In genomic region chr3:9690451-9691450, GRCh38 we compare ENCODE assay signal across 6 cellular contexts. TPM values are rescaled to one million over a fixed set of nuclear protein-coding genes. Genes with fewer than 3 reads are reported as not detected.
DNase-seq lines count a peak whose midpoint lies in the region; ATAC-seq and TF ChIP-seq lines count a peak whose summit lies in the region.

No MANE protein-coding gene starts in this region.

- H3K27ac Mint-ChIP-seq in neural progenitor cell = no peak overlapping the region
- no peak overlapping the region for H3K27ac Mint-ChIP-seq in MCF 10A (ENCODE audit: low read depth, unreplicated experiment)

- TF ChIP-seq CTCF in choroid plexus epithelial cell (conservative IDR thresholded peaks at IDR 0.05; ENCODE audit: low read depth, low read length) (no peak), neural progenitor cell (IDR thresholded peaks at IDR 0.05) (no peak), MCF 10A (IDR thresholded peaks at IDR 0.05; ENCODE audit: unreplicated experiment) (no peak)

- H3K9me3 Mint-ChIP-seq in neural progenitor cell (no peaks in the 10 kb centered on the region), MCF 10A (ENCODE audit: unreplicated experiment) (no peaks in the 10 kb centered on the region)

- BruUV-seq in MCF 10A (replicated peaks; lab: Mats Ljungman, UMichigan) = no TSS peak

- no peak overlapping the region for H3K27ac ChIP-seq in neural progenitor cell

- intact Hi-C loops in MCF 10A (cut with micrococcal nuclease) = no loop called here

- H3K27me3 ChIP-seq in neural progenitor cell = no peaks in the 10 kb centered on the region

- no peak overlapping the region for H3K9ac ChIP-seq in neural progenitor cell

- peaks cover 24% of the 10 kb centered on the region for H4K20me1 ChIP-seq in neural progenitor cell (ENCODE audit: low read depth)

- H3K36me3 Mint-ChIP-seq in neural progenitor cell = peaks cover 11% of the 10 kb centered on the region
- peaks cover 42% of the 10 kb centered on the region for H3K36me3 Mint-ChIP-seq in MCF 10A (ENCODE audit: insufficient read depth, unreplicated experiment)

- ATAC-seq in GM18505 (IDR thresholded peaks at IDR 0.05; ENCODE audit: unreplicated experiment) (peak; percentile 99), HG02885 (IDR thresholded peaks at IDR 0.05; ENCODE audit: poor library complexity, unreplicated experiment) (peak; percentile 97)

- no peaks in the 10 kb centered on the region for H3K36me3 ChIP-seq in neural progenitor cell

- no peak for TF ChIP-seq POLR2A in GM18505 (IDR thresholded peaks at IDR 0.05; ENCODE audit: borderline replicate concordance, extremely low read depth, insufficient read depth, insufficient read length)

- H3F3A ChIP-seq in neural progenitor cell (ENCODE audit: low read depth) = peaks cover 13% of the 10 kb centered on the region

- H3K27me3 Mint-ChIP-seq in neural progenitor cell (ENCODE audit: insufficient read depth, low read depth) = peaks cover 2% of the 10 kb centered on the region
- H3K27me3 Mint-ChIP-seq in MCF 10A (ENCODE audit: insufficient read depth, unreplicated experiment) = no peaks in the 10 kb centered on the region

- H3K4me3 ChIP-seq in choroid plexus epithelial cell (ENCODE audit: low read depth, low read length) (no peak overlapping the region), neural progenitor cell (no peak overlapping the region)

- DNase-seq in choroid plexus epithelial cell (ENCODE audit: low read depth) (peak; percentile 78), neural progenitor cell (ENCODE audit: low spot score) (no peak), MCF 10A (ENCODE audit: unreplicated experiment) (no peak)
- DNase-seq in central memory CD4-positive, alpha-beta T cell = no peak

- H3K4me1 ChIP-seq in neural progenitor cell = peaks cover 11% of the 10 kb centered on the region

- no peaks in the 10 kb centered on the region for H3K4me1 Mint-ChIP-seq in neural progenitor cell
- no peaks in the 10 kb centered on the region for H3K4me1 Mint-ChIP-seq in MCF 10A (ENCODE audit: insufficient read depth, unreplicated experiment)

- CTCF ChIA-PET in MCF 10A (lab: Yijun Ruan, JAX) = interaction anchor here (0.9 to 1.9 kb wide), 2 partner anchors 9 to 187 kb away, joined by 7 to 8 read pairs; no protein-coding TSS in a partner anchor

- POLR2A ChIA-PET in MCF 10A (lab: Yijun Ruan, JAX) = no interaction called here

- H3K4me3 Mint-ChIP-seq in neural progenitor cell (no peak overlapping the region), MCF 10A (ENCODE audit: unreplicated experiment) (no peak overlapping the region)

- H3K79me2 ChIP-seq in neural progenitor cell (ENCODE audit: low read depth) = no peaks in the 10 kb centered on the region

- H3K4me2 ChIP-seq in neural progenitor cell = no peak overlapping the region

- no peaks in the 10 kb centered on the region for H3K9me3 ChIP-seq in neural progenitor cell (ENCODE audit: low read depth)

- H2AFZ ChIP-seq in neural progenitor cell (replicated peaks) = no peak overlapping the region

RNA-seq across cellular contexts. Expression of gene CPNE9, which starts 12.9 kb away (rescaled TPM):
- total RNA-seq in neural progenitor cell (ENCODE audit: low replicate concordance) (0.43 TPM in 1 of 2 replicates, not detected in the other), MCF 10A (2022) (not detected in 2 replicates)

RNA-seq across cellular contexts. Expression of gene BRPF1, which starts 40.8 kb away (rescaled TPM):
- 12.1 and 17.5 TPM in 2 replicates for total RNA-seq in neural progenitor cell (ENCODE audit: low replicate concordance)
- 19.9 and 21.4 TPM in 2 replicates for total RNA-seq in MCF 10A (2022)

RNA-seq across cellular contexts. Expression of gene MTMR14, which starts 41.4 kb away (rescaled TPM):
- total RNA-seq in neural progenitor cell (ENCODE audit: low replicate concordance) (22.6 and 41.8 TPM in 2 replicates), MCF 10A (2022) (31.3 and 32.8 TPM in 2 replicates)

RNA-seq across cellular contexts. Expression of gene OGG1, which starts 59.0 kb away (rescaled TPM):
- 15.8 and 33.8 TPM in 2 replicates for total RNA-seq in neural progenitor cell (ENCODE audit: low replicate concordance)
- 15.3 and 17.7 TPM in 2 replicates for total RNA-seq in MCF 10A (2022)
